8 cellular contexts compared by ENCODE assay signal in the genomic region with DNA sequence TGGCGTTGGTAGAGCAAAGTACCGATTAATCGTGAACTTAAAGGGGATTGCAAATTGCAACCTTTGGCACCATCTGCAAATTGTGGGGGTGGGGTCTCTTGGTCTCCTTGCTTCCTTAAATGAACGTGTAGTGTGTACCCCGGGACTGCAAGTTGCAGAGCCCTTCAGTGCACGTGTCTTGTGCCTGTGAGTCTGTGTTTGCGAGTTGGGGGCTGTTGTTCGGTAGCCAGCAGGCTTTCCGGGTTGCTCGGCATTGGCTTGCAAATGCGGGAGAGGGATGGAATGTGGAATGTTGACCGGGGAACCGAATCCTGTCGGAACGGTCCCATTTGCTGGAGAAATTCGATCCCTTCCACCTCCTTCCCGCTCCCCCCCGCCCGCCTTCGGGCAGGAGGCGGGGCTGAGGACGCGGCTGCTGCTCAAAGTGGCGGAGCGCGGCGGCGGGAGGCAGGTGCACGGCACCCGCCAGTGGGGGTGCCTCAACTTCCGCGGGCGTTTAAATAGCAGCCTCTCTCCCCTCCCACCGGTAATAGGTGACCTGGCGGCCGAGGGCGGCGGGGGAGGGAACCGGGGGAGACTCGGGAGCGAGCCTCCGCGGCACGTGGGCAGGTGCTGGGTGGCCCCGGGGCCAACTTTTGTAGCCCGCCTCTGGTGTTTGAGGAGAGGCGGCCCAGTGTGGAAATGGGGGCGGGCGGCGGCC. TPM values are rescaled to one million over a fixed set of nuclear protein-coding genes. Genes with fewer than 3 reads are reported as not detected.
DNase-seq lines count a peak whose midpoint lies in the region; ATAC-seq, FAIRE-seq and TF ChIP-seq lines count a peak whose summit lies in the region.

No MANE protein-coding gene starts in this region.

- H3K4me2 ChIP-seq in astrocyte (ENCODE audit: low read length): peak overlapping the region; percentile 100

- H3K9me3 Mint-ChIP-seq in astrocyte (ENCODE audit: unreplicated experiment): no peaks in the 10 kb centered on the region

- H3K27me3 Mint-ChIP-seq in astrocyte (ENCODE audit: low read depth, unreplicated experiment): no peaks in the 10 kb centered on the region

- H3K27ac ChIP-seq in astrocyte (ENCODE audit: low read depth, low read length): peak overlapping the region; percentile 89
- peak overlapping the region; percentile 93 for H3K27ac ChIP-seq in rectal smooth muscle tissue (ENCODE audit: low read depth, low read length)

- peak overlapping the region; percentile 25 for H2AFZ ChIP-seq in astrocyte (ENCODE audit: low read depth, low read length)

- H3K36me3 Mint-ChIP-seq in astrocyte (ENCODE audit: low read depth, unreplicated experiment): no peaks in the 10 kb centered on the region

- no peak for TF ChIP-seq CTCF in astrocyte (IDR thresholded peaks at IDR 0.05; ENCODE audit: insufficient read depth, low read depth, low read length)
- TF ChIP-seq CTCF in D721Med (IDR thresholded peaks at IDR 0.05; ENCODE audit: insufficient read depth, missing control alignments): no peak

- no peaks in the 10 kb centered on the region for H3K9me3 ChIP-seq in astrocyte (ENCODE audit: insufficient read depth, low read depth, low read length)

- FAIRE-seq in astrocyte (lab: Jason Lieb, UNC): no peak
- no peak for FAIRE-seq in D721Med (lab: Jason Lieb, UNC)

- peak overlapping the region; percentile 98 for H3K9ac ChIP-seq in astrocyte (ENCODE audit: low read length)
- H3K9ac ChIP-seq in rectal smooth muscle tissue (ENCODE audit: low read length): peak overlapping the region; percentile 71

- DNase-seq in NCI-H1694 treated with DMSO at 0.1 percent for 48 hours (lab: John Stamatoyannopoulos, UW): peak; percentile 83
- DNase-seq in T-helper 22 cell (ENCODE audit: low read depth): peak; percentile 76
- peak; percentile 85 for DNase-seq in astrocyte (ENCODE audit: low read depth)
- peak; percentile 74 for DNase-seq in hepatic stellate cell (ENCODE audit: low spot score)
- no peak for DNase-seq in D721Med (ENCODE audit: insufficient read length, low spot score)

- peak overlapping the region; percentile 93 for H3K4me3 ChIP-seq in astrocyte (ENCODE audit: insufficient read depth, low read depth, low read length)
- H3K4me3 ChIP-seq in rectal smooth muscle tissue (ENCODE audit: low read length): peak overlapping the region; percentile 74

- H3K79me2 ChIP-seq in astrocyte (ENCODE audit: insufficient read depth, low read length): peaks cover 44% of the 10 kb centered on the region

- H3K27ac Mint-ChIP-seq in astrocyte (ENCODE audit: unreplicated experiment): peak overlapping the region; percentile 98

- ATAC-seq in GM18505 (IDR thresholded peaks at IDR 0.05; ENCODE audit: unreplicated experiment) (peak; percentile 44), HG02938 (IDR thresholded peaks at IDR 0.05; ENCODE audit: unreplicated experiment) (peak; percentile 46)

- TF ChIP-seq POLR2A in GM18505 (IDR thresholded peaks at IDR 0.05; ENCODE audit: borderline replicate concordance, extremely low read depth, insufficient read depth, insufficient read length): peak; percentile 78

- H3K27me3 ChIP-seq in astrocyte (ENCODE audit: insufficient read depth, low read length): no peaks in the 10 kb centered on the region
- no peaks in the 10 kb centered on the region for H3K27me3 ChIP-seq in rectal smooth muscle tissue (ENCODE audit: control insufficient read depth, insufficient read depth, low read length)

- H4K20me1 ChIP-seq in astrocyte (ENCODE audit: insufficient read depth, low read length): peaks cover under 1% of the 10 kb centered on the region

- H3K4me1 Mint-ChIP-seq in astrocyte (ENCODE audit: low read depth, unreplicated experiment): peaks cover 20% of the 10 kb centered on the region

- no peaks in the 10 kb centered on the region for H3K36me3 ChIP-seq in astrocyte (ENCODE audit: insufficient read depth, low read length)
- no peaks in the 10 kb centered on the region for H3K36me3 ChIP-seq in rectal smooth muscle tissue (ENCODE audit: control insufficient read depth, insufficient read depth, low read length)

- peak overlapping the region; percentile 99 for H3K4me3 Mint-ChIP-seq in astrocyte (ENCODE audit: unreplicated experiment)

- H3K4me1 ChIP-seq in astrocyte (ENCODE audit: insufficient read depth, low read length): no peaks in the 10 kb centered on the region
- peaks cover 3% of the 10 kb centered on the region for H3K4me1 ChIP-seq in rectal smooth muscle tissue (ENCODE audit: control insufficient read depth, insufficient read depth, low read length)

RNA-seq across cellular contexts. Expression of a gene that starts 1.5 kb away (rescaled TPM):
- 80.1 and 88.3 TPM in 2 replicates for total RNA-seq in astrocyte
